Comparison of ENCODE assay signal across 18 cellular contexts in the genomic region with DNA sequence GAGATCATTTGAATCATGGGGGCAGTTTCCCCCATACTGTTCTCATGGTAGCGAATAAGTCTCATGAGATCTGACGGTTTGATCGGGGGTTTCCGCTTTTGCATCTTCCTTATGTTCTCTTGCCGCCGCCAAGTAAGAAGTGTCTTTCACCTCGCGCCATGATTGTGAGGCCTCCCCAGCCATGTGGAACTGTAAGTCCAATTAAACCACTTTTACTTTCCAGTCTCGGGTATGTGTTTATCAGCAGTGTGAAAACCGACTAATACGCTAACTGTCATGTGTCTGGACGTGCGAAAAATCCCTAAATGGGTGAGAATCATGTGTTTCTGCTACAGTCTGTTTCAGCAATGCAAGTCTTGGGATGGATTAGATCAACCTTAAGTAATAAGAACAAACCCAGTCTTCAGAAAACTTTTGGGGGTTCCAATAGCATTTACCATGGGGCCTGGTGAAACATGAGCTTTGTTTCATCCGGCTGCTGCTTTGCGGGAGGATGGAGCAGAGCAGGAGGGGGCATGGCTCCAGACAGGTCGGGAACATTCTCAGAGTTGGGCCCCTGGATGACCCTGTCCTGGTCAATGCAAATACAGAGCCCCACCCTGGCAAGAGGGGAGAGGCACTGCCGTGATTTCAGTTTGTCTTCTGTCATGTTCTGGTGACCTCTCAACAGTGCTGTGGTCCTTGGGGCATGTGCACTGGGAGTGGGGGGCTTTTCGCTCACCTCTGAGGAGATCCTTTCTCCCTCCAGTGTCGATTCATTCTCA. TPM values are rescaled to one million over a fixed set of nuclear protein-coding genes. Genes with fewer than 3 reads are reported as not detected.
DNase-seq lines count a peak whose midpoint lies in the region; ATAC-seq and TF ChIP-seq lines count a peak whose summit lies in the region.
"Had no signal": no experiment of that assay in that cellular context is flagged by ENCODE, and none has a peak within 500 bp of the region (broad histone marks: within the 10 kb centered on the region; RNA-seq: fewer than 3 reads in every experiment).

No MANE protein-coding gene starts in this region.

- H3K9me3 Mint-ChIP-seq in stimulated activated naive CD8-positive, alpha-beta T cell treated with anti-CD3 and anti-CD28 coated beads, Interleukin-15, amount 100 ng/mL, for 72 hours: no peaks in the 10 kb centered on the region
- H3K9me3 Mint-ChIP-seq: T-helper 1 cell treated with Interleukin-12 subunit alpha and Interleukin-12 subunit beta and Interleukin-4 antibody, amounts not matched to agents 30 μg/mL and 1 μg/mL, for 36 hours had no signal

- H3K4me1 ChIP-seq in RWPE2 (ENCODE audit: insufficient read depth, poor library complexity, severe bottlenecking): no peaks in the 10 kb centered on the region
- H3K4me1 ChIP-seq: A549 had no signal

- H3K9me3 ChIP-seq in RWPE2 (ENCODE audit: severe bottlenecking): peaks cover 7% of the 10 kb centered on the region
- H3K9me3 ChIP-seq: A549, ovary had no signal

- H3K27me3 ChIP-seq in RWPE2 (ENCODE audit: insufficient read depth, poor library complexity, severe bottlenecking): peaks cover 55% of the 10 kb centered on the region
- H3K27me3 ChIP-seq: ovary had no signal

- no peak overlapping the region for H3K27ac Mint-ChIP-seq in stimulated activated naive CD8-positive, alpha-beta T cell treated with anti-CD3 and anti-CD28 coated beads, Interleukin-15, amount 100 ng/mL, for 72 hours
- H3K27ac Mint-ChIP-seq: T-helper 1 cell treated with Interleukin-12 subunit alpha and Interleukin-12 subunit beta and Interleukin-4 antibody, amounts not matched to agents 30 μg/mL and 1 μg/mL, for 36 hours had no signal

- DNase-seq in activated effector memory CD4-positive, alpha-beta T cell treated with anti-CD3 and anti-CD28 coated beads, Interleukin-2, amount 50 U/mL, for 16 hours: peak; percentile 34
- DNase-seq in activated effector memory CD4-positive, alpha-beta T cell treated with Interleukin-2 at 50 U/mL for 16 hours: no peak
- peak; percentile 65 for DNase-seq in RWPE2 (ENCODE audit: low spot score)
- peak; percentile 23 for DNase-seq in sciatic nerve (ENCODE audit: low spot score)
- no peak for DNase-seq in stimulated activated naive CD8-positive, alpha-beta T cell treated with anti-CD3 and anti-CD28 coated beads, Interleukin-15, amount 100 ng/mL, for 72 hours
- no peak for DNase-seq in Kasumi-1 (lab: John Stamatoyannopoulos, UW)
- no peak for DNase-seq in stimulated activated CD4-positive, alpha-beta T cell treated with anti-CD3 and anti-CD28 coated beads, Interleukin-1b, Interleukin-23, amount 100 ng/mL, for 48 hours
- DNase-seq: activated CD4-positive, alpha-beta T cell treated with anti-CD3 and anti-CD28 coated beads for 4 hours; HCEC 1CT; mesendoderm; NCI-H187 treated with DMSO at 0.1 percent for 48 hours; NCI-H526 had no signal

- peaks cover 28% of the 10 kb centered on the region for H3K4me1 Mint-ChIP-seq in stimulated activated naive CD8-positive, alpha-beta T cell treated with anti-CD3 and anti-CD28 coated beads, Interleukin-15, amount 100 ng/mL, for 72 hours

- no peak for TF ChIP-seq CTCF in RWPE2 (IDR thresholded peaks at IDR 0.05; ENCODE audit: poor library complexity, severe bottlenecking)

- no peak overlapping the region for H3K27ac ChIP-seq in RWPE2 (ENCODE audit: poor library complexity, severe bottlenecking)
- H3K27ac ChIP-seq: A549, ovary had no signal

- ATAC-seq in HG02610 (IDR thresholded peaks at IDR 0.05; ENCODE audit: unreplicated experiment) (peak; percentile 43), RWPE2 (ENCODE audit: low read depth) (no peak), sciatic nerve (no peak)
- no peak for ATAC-seq in stimulated activated naive CD8-positive, alpha-beta T cell treated with anti-CD3 and anti-CD28 coated beads, Interleukin-15, amount 100 ng/mL, for 72 hours
- ATAC-seq: A549 had no signal

- intact Hi-C loops in sciatic nerve (cut with DNase I): loop anchor here (5.0 kb wide), 1 partner anchor 979 kb away; no protein-coding TSS in a partner anchor

- no peaks in the 10 kb centered on the region for H3K36me3 ChIP-seq in RWPE2 (ENCODE audit: low read depth)
- H3K36me3 ChIP-seq: ovary had no signal

- H3K4me3 Mint-ChIP-seq in stimulated activated naive CD8-positive, alpha-beta T cell treated with anti-CD3 and anti-CD28 coated beads, Interleukin-15, amount 100 ng/mL, for 72 hours: no peak overlapping the region
- H3K4me3 Mint-ChIP-seq: T-helper 1 cell treated with Interleukin-12 subunit alpha and Interleukin-12 subunit beta and Interleukin-4 antibody, amounts not matched to agents 30 μg/mL and 1 μg/mL, for 36 hours had no signal

- H3K4me3 ChIP-seq in RWPE2 (ENCODE audit: severe bottlenecking): no peak overlapping the region
- H3K4me3 ChIP-seq: A549, ovary, smooth muscle cell had no signal

- H3K27me3 Mint-ChIP-seq in stimulated activated naive CD8-positive, alpha-beta T cell treated with anti-CD3 and anti-CD28 coated beads, Interleukin-15, amount 100 ng/mL, for 72 hours: no peaks in the 10 kb centered on the region

RNA-seq across cellular contexts. Expression of a gene that starts 41.5 kb away (rescaled TPM):
- 0.27 TPM for total RNA-seq in sciatic nerve
- total RNA-seq: RPMI7951, smooth muscle cell had no signal

Comparison
In these comparisons a context has a peak if more than half of its experiments do, and no peak if none do; other contexts are left out.
1. DNase-seq: peak in activated effector memory CD4-positive, alpha-beta T cell treated with anti-CD3 and anti-CD28 coated beads, Interleukin-2, amount 50 U/mL, for 16 hours (single experiment), RWPE2 (single experiment) and sciatic nerve (single experiment); none in activated effector memory CD4-positive, alpha-beta T cell treated with Interleukin-2 at 50 U/mL for 16 hours (single experiment), stimulated activated naive CD8-positive, alpha-beta T cell treated with anti-CD3 and anti-CD28 coated beads, Interleukin-15, amount 100 ng/mL, for 72 hours (0 of 2), Kasumi-1 (0 of 2) and stimulated activated CD4-positive, alpha-beta T cell treated with anti-CD3 and anti-CD28 coated beads, Interleukin-1b, Interleukin-23, amount 100 ng/mL, for 48 hours (single experiment).